ENCODE assay signal across 25 cellular contexts in the genomic region with DNA sequence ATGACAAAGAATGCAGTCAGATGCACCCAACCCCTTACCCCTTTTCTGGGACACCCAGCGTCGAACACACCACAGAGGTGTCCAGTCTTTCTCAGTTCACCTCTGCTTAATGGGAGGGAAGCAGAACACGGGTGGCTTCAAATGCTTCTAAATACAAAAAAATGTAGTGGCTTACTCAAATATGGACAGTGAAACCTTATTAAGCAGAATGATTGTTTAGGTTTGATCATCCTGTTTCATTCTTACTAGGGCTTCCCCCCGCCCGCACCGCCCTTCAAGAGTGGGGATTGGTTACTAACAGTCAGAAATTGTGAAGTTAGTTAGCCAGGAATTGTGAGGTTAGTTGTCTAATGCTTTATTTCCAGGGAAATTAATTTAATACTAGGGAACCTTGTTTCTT. TPM values are rescaled to one million over a fixed set of nuclear protein-coding genes. Genes with fewer than 3 reads are reported as not detected.
DNase-seq lines count a peak whose midpoint lies in the region; ATAC-seq and TF ChIP-seq lines count a peak whose summit lies in the region.
"Had no signal": no experiment of that assay in that cellular context is flagged by ENCODE, and none has a peak within 500 bp of the region (broad histone marks: within the 10 kb centered on the region; RNA-seq: fewer than 3 reads in every experiment).

No MANE protein-coding gene starts in this region.

- CTCF ChIA-PET in mammary epithelial cell (lab: Charles Lee; ENCODE audit: low non-redundant PET), result no interaction called here
- CTCF ChIA-PET in CD8-positive, alpha-beta memory T cell (lab: Charles Lee), result interaction anchor here (1.3 kb wide), 1 partner anchor 22 kb away, joined by 5 read pairs; a partner anchor contains a TSS

- peak; percentile 44 to 56 for ATAC-seq in activated T-cell treated with anti-CD3 and anti-CD28 coated beads, Interleukin-2, amount 50 U/mL, for 4 hours
- ATAC-seq in right lobe of liver, result no peak
- ATAC-seq: GM23338; HepG2; lower lobe of right lung; stimulated activated naive B cell treated with anti-CD40 and anti-IgM and Interleukin-4, amounts not matched to agents 10 μg/mL and 1 μg/mL and 100 μg/mL, for 72 hours had no signal

- no peaks in the 10 kb centered on the region for H3K9me3 Mint-ChIP-seq in CD8-positive, alpha-beta memory T cell
- H3K9me3 Mint-ChIP-seq in activated T-cell treated with anti-CD3 and anti-CD28 coated beads, Interleukin-2, amount 50 U/mL, for 4 hours, result no peaks in the 10 kb centered on the region
- no peaks in the 10 kb centered on the region for H3K9me3 Mint-ChIP-seq in osteocyte (ENCODE audit: unreplicated experiment)
- H3K9me3 Mint-ChIP-seq: GM23338; stimulated activated naive B cell treated with anti-CD40 and anti-IgM and Interleukin-4, amounts not matched to agents 10 μg/mL and 1 μg/mL and 100 μg/mL, for 72 hours had no signal

- TF ChIP-seq CTCF in breast epithelium (IDR thresholded peaks at IDR 0.05) (no peak), mammary epithelial cell (conservative IDR thresholded peaks at IDR 0.05 in 1 of 2, IDR thresholded peaks at IDR 0.05 in 1 of 2; ENCODE audit: extremely low read depth in 1 of 2, insufficient read depth in 1 of 2, low read depth in 1 of 2, low read length in 2 of 2) (no peak), osteocyte (IDR thresholded peaks at IDR 0.05) (no peak), right lobe of liver (IDR thresholded peaks at IDR 0.05) (no peak)

- no peak overlapping the region for H3K4me3 ChIP-seq in breast epithelium
- no peak overlapping the region for H3K4me3 ChIP-seq in mammary epithelial cell (replicated peaks in 1 of 3; ENCODE audit: insufficient read depth in 1 of 3, low read depth in 2 of 3, low read length in 3 of 3)
- H3K4me3 ChIP-seq in CD8-positive, alpha-beta memory T cell (ENCODE audit: low read length), result no peak overlapping the region
- H3K4me3 ChIP-seq in right lobe of liver, result no peak overlapping the region
- H3K4me3 ChIP-seq: GM23338, lower lobe of right lung, spleen, transverse colon had no signal

- in situ Hi-C loops in mammary epithelial cell (cut with MboI; ENCODE audit: low sequenced_read_pairs in 2 of 2), result loop anchor here in 1 of 2 donors (25.0 kb wide), 1 partner anchor 411 kb away; a partner anchor contains a TSS

- H3K36me3 ChIP-seq in breast epithelium (peaks cover 9% of the 10 kb centered on the region), mammary epithelial cell (ENCODE audit: insufficient read depth, low read length) (peaks cover 34% of the 10 kb centered on the region), right lobe of liver (peaks cover 14 to 62% (median 39%) of the 10 kb centered on the region in 4 donors)
- H3K36me3 ChIP-seq in CD8-positive, alpha-beta memory T cell (ENCODE audit: insufficient read depth, low read length), result peaks cover 60% of the 10 kb centered on the region

- H3K36me3 Mint-ChIP-seq in CD8-positive, alpha-beta memory T cell, result peaks cover 44 to 91% (median 51%) of the 10 kb centered on the region in 3 donors
- H3K36me3 Mint-ChIP-seq in activated T-cell treated with anti-CD3 and anti-CD28 coated beads, Interleukin-2, amount 50 U/mL, for 4 hours (ENCODE audit: insufficient read depth), result peaks cover 66% of the 10 kb centered on the region
- peaks cover 77% of the 10 kb centered on the region for H3K36me3 Mint-ChIP-seq in osteocyte (ENCODE audit: unreplicated experiment)

- no peak overlapping the region for H3K9ac ChIP-seq in mammary epithelial cell (ENCODE audit: insufficient read depth, low read length)

- dilution Hi-C loops in mammary epithelial cell (cut with HindIII; ENCODE audit: low sequenced_read_pairs), result loop anchor here (10.0 kb wide), 1 partner anchor 172 kb away; no protein-coding TSS in a partner anchor

- H3K4me2 ChIP-seq in mammary epithelial cell (ENCODE audit: insufficient read depth, low read depth, low read length), result no peak overlapping the region
- H3K4me2 ChIP-seq: GM23338 had no signal

- no TSS peak for BruUV-seq in mammary epithelial cell (replicated peaks; lab: Mats Ljungman, UMichigan)

- H3K9me3 ChIP-seq in breast epithelium (no peaks in the 10 kb centered on the region), mammary epithelial cell (replicated peaks; ENCODE audit: insufficient read depth, low read length) (no peaks in the 10 kb centered on the region), right lobe of liver (no peaks in the 10 kb centered on the region)
- no peaks in the 10 kb centered on the region for H3K9me3 ChIP-seq in CD8-positive, alpha-beta memory T cell (ENCODE audit: low read length)
- H3K9me3 ChIP-seq: lower lobe of right lung, spleen, transverse colon had no signal

- intact Hi-C loops in breast epithelium (cut with DNase I; ENCODE audit: low total_unique reads), result no loop called here
- intact Hi-C loops in mammary epithelial cell (cut with micrococcal nuclease), result no loop called here
- intact Hi-C loops in right lobe of liver (cut with DNase I), result no loop called here

- DNase-seq in breast epithelium (ENCODE audit: low spot score in 2 of 2) (no peak), mammary epithelial cell (no peak), osteocyte (ENCODE audit: extremely low spot score, unreplicated experiment) (no peak), right lobe of liver (no peak), NCI-H82 treated with DMSO at 0.1 percent for 48 hours (lab: John Stamatoyannopoulos, UW; ENCODE audit: unreplicated experiment) (no peak)
- no peak for DNase-seq in CD8-positive, alpha-beta memory T cell
- no peak for DNase-seq in activated T-cell treated with anti-CD3 and anti-CD28 coated beads, Interleukin-2, amount 50 U/mL, for 4 hours
- DNase-seq: anterior cingulate cortex; caudate nucleus; COR-L47; DMS79 treated with DMSO at 0.1 percent for 48 hours; foreskin fibroblast; hippocampal formation; lower lobe of right lung; NCI-H1105 treated with DMSO at 0.1 percent for 48 hours; NCI-H2081; nucleus accumbens; retina; spleen; stimulated activated naive B cell treated with anti-CD40 and anti-IgM and Interleukin-4, amounts not matched to agents 10 μg/mL and 1 μg/mL and 100 μg/mL, for 72 hours; transverse colon had no signal

- no peaks in the 10 kb centered on the region for H3K4me1 ChIP-seq in breast epithelium
- H3K4me1 ChIP-seq in mammary epithelial cell (ENCODE audit: insufficient read depth, low read length), result no peaks in the 10 kb centered on the region
- H3K4me1 ChIP-seq in CD8-positive, alpha-beta memory T cell (ENCODE audit: insufficient read depth, low read length), result peaks cover 52% of the 10 kb centered on the region
- H3K4me1 ChIP-seq in right lobe of liver, result peaks cover 0 to 12% (median 5%) of the 10 kb centered on the region in 4 donors
- H3K4me1 ChIP-seq: lower lobe of right lung, transverse colon had no signal

- peak overlapping the region; percentile 29 to 99 (median 93) for H3K27ac Mint-ChIP-seq in CD8-positive, alpha-beta memory T cell
- H3K27ac Mint-ChIP-seq in osteocyte (ENCODE audit: unreplicated experiment), result peak overlapping the region; percentile 1
- H3K27ac Mint-ChIP-seq: GM23338 had no signal

- peaks cover 3% of the 10 kb centered on the region for H3K79me2 ChIP-seq in mammary epithelial cell (ENCODE audit: insufficient read depth, low read length)

- POLR2A ChIA-PET in CD8-positive, alpha-beta memory T cell (lab: Charles Lee), result no interaction called here

- H3K27ac ChIP-seq in breast epithelium, result peak overlapping the region; percentile 60 to 80
- no peak overlapping the region for H3K27ac ChIP-seq in mammary epithelial cell (ENCODE audit: insufficient read depth, low read depth, low read length)
- H3K27ac ChIP-seq in CD8-positive, alpha-beta memory T cell (ENCODE audit: low read depth, low read length), result no peak overlapping the region
- H3K27ac ChIP-seq in right lobe of liver, result no peak overlapping the region
- H3K27ac ChIP-seq: lower lobe of right lung, transverse colon had no signal

- H3K4me3 Mint-ChIP-seq in CD8-positive, alpha-beta memory T cell, result no peak overlapping the region
- H3K4me3 Mint-ChIP-seq in activated T-cell treated with anti-CD3 and anti-CD28 coated beads, Interleukin-2, amount 50 U/mL, for 4 hours, result no peak overlapping the region
- no peak overlapping the region for H3K4me3 Mint-ChIP-seq in osteocyte (ENCODE audit: unreplicated experiment)
- H3K4me3 Mint-ChIP-seq: GM23338; stimulated activated naive B cell treated with anti-CD40 and anti-IgM and Interleukin-4, amounts not matched to agents 10 μg/mL and 1 μg/mL and 100 μg/mL, for 72 hours had no signal

- 81% methylated on average over 6 of the region's 6 CpGs for WGBS in mammary epithelial cell (ENCODE audit: low coverage, missing lambda C conversion rate)
- WGBS in right lobe of liver (ENCODE audit: insufficient coverage, low coverage, low lambda C conversion rate, missing lambda C conversion rate), result 93% methylated on average over 4 of the region's 6 CpGs

- no peaks in the 10 kb centered on the region for H3K27me3 ChIP-seq in breast epithelium
- no peaks in the 10 kb centered on the region for H3K27me3 ChIP-seq in mammary epithelial cell (ENCODE audit: insufficient read depth, low read length)
- no peaks in the 10 kb centered on the region for H3K27me3 ChIP-seq in CD8-positive, alpha-beta memory T cell (ENCODE audit: insufficient read depth, low read length, poor library complexity, severe bottlenecking)
- no peaks in the 10 kb centered on the region for H3K27me3 ChIP-seq in right lobe of liver
- H3K27me3 ChIP-seq: spleen, transverse colon had no signal

- H3K27me3 Mint-ChIP-seq in CD8-positive, alpha-beta memory T cell, result no peaks in the 10 kb centered on the region
- no peaks in the 10 kb centered on the region for H3K27me3 Mint-ChIP-seq in activated T-cell treated with anti-CD3 and anti-CD28 coated beads, Interleukin-2, amount 50 U/mL, for 4 hours (ENCODE audit: low read depth)
- no peaks in the 10 kb centered on the region for H3K27me3 Mint-ChIP-seq in osteocyte (ENCODE audit: unreplicated experiment)
- H3K27me3 Mint-ChIP-seq: stimulated activated naive B cell treated with anti-CD40 and anti-IgM and Interleukin-4, amounts not matched to agents 10 μg/mL and 1 μg/mL and 100 μg/mL, for 72 hours had no signal

- peaks cover 60 to 71% (median 62%) of the 10 kb centered on the region in 3 donors for H3K4me1 Mint-ChIP-seq in CD8-positive, alpha-beta memory T cell
- peaks cover 53% of the 10 kb centered on the region for H3K4me1 Mint-ChIP-seq in activated T-cell treated with anti-CD3 and anti-CD28 coated beads, Interleukin-2, amount 50 U/mL, for 4 hours (ENCODE audit: low read depth)
- H3K4me1 Mint-ChIP-seq in osteocyte (ENCODE audit: unreplicated experiment), result no peaks in the 10 kb centered on the region
- H3K4me1 Mint-ChIP-seq: GM23338 had no signal

- TF ChIP-seq POLR2A in breast epithelium (IDR thresholded peaks at IDR 0.05) (no peak), right lobe of liver (IDR thresholded peaks at IDR 0.05) (no peak)

- H2AFZ ChIP-seq in mammary epithelial cell (ENCODE audit: low read depth, low read length), result no peak overlapping the region
- H2AFZ ChIP-seq: GM23338 had no signal

- no peaks in the 10 kb centered on the region for H4K20me1 ChIP-seq in mammary epithelial cell (ENCODE audit: insufficient read depth, low read length)

RNA-seq across cellular contexts. Expression of a gene that starts 21.6 kb away (rescaled TPM):
- total RNA-seq in breast epithelium (10 to 100 TPM; 19.5 to 61.9 (median 46.0) TPM), mammary epithelial cell (10 to 100 TPM; 33.3 to 39.2 TPM), osteocyte (20.9 and 23.4 TPM in 2 replicates), right lobe of liver (10 to 100 TPM; 14.7 to 20.2 (median 17.9) TPM)
- polyA plus RNA-seq in mammary epithelial cell, result 22.7 TPM
- 16.8 TPM for polyA minus RNA-seq in mammary epithelial cell
- 10 to 100 TPM; 32.0 to 34.2 TPM for total RNA-seq in CD8-positive, alpha-beta memory T cell
- 19.5 TPM for polyA plus RNA-seq in CD8-positive, alpha-beta memory T cell
- 10 to 100 TPM; 36.2 to 37.8 (median 36.9) TPM for total RNA-seq in activated T-cell treated with anti-CD3 and anti-CD28 coated beads, Interleukin-2, amount 50 U/mL, for 4 hours

RNA-seq across cellular contexts. Expression of a gene that starts 34.5 kb away (rescaled TPM):
- total RNA-seq in breast epithelium (not detected), mammary epithelial cell (not detected), osteocyte (not detected in 2 replicates), right lobe of liver (not detected)
- polyA plus RNA-seq in mammary epithelial cell, result not detected
- polyA minus RNA-seq in mammary epithelial cell, result not detected
- not detected for total RNA-seq in CD8-positive, alpha-beta memory T cell
- polyA plus RNA-seq in CD8-positive, alpha-beta memory T cell, result not detected
- not detected for total RNA-seq in activated T-cell treated with anti-CD3 and anti-CD28 coated beads, Interleukin-2, amount 50 U/mL, for 4 hours
- total RNA-seq: epithelial cell of proximal tubule, GM23338, HepG2, lower lobe of right lung, SK-MEL-5, transverse colon had no signal
- polyA plus RNA-seq: GM23338, HepG2, spleen had no signal

Comparison
In these comparisons a context has a peak if more than half of its experiments do, and no peak if none do; other contexts are left out.
1. H3K27ac ChIP-seq: peak in breast epithelium (2 of 2); none in mammary epithelial cell (single experiment), CD8-positive, alpha-beta memory T cell (single experiment) and right lobe of liver (0 of 3).
2. ATAC-seq: peak in activated T-cell treated with anti-CD3 and anti-CD28 coated beads, Interleukin-2, amount 50 U/mL, for 4 hours (2 of 2); none in right lobe of liver (0 of 4).